In the genomic region with DNA sequence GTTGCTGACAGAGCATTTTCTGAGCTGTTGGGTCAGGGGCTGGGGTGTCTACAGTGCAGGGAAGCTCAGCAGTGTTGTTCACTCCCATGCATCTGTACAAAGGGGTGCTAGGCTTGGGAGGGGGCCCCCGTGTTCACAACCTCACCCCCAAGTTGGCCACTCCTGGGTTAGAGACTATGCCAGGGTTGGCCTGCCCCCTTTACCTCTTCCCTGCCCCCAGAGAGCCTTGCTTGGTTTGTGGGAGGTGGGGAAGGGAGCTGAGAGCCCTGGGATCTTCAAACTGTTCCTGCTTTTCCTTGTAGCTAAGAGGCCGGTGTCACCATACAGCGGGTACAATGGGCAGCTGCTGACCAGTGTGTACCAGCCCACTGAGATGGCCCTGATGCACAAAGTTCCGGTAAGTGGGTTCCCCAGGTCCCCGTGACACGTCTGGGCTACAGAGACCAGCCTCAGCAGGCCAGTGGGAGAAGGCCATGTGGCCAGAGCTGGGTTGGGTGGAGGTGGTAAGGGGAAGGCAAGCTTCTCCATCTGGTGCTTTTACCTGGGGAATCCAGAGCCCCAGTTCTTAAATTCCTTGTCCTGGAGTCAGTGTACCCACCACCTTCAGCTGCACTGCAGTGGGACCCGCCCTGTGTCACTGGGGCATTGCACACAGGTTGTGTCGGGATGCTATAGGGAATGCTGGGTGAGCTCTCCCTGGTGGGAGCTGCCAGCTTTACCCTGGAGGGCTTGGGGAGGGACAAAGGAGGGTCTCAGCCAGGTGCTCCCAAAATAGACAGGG, we compare ENCODE assay signal across 9 cellular contexts. TPM values are rescaled to one million over a fixed set of nuclear protein-coding genes. Genes with fewer than 3 reads are reported as not detected.
DNase-seq lines count a peak whose midpoint lies in the region; ATAC-seq and TF ChIP-seq lines count a peak whose summit lies in the region.
"Had no signal": no experiment of that assay in that cellular context is flagged by ENCODE, and none has a peak within 500 bp of the region (broad histone marks: within the 10 kb centered on the region; RNA-seq: fewer than 3 reads in every experiment).

No MANE protein-coding gene starts in this region.

- POLR2A ChIA-PET in T-cell (lab: Charles Lee): interaction anchor here in 1 of 2 donors (0.5 kb wide), 1 partner anchor 312 kb away, joined by 3 read pairs; no protein-coding TSS in a partner anchor

- no peak for TF ChIP-seq POLR2A in vagina (IDR thresholded peaks at IDR 0.05)

- peaks cover 0 to 6% (median 1%) of the 10 kb centered on the region in 3 donors for H3K9me3 Mint-ChIP-seq in T-cell

- H3K4me1 ChIP-seq in hepatocyte (ENCODE audit: insufficient read depth) (peaks cover 22% of the 10 kb centered on the region), trophoblast cell (ENCODE audit: control insufficient read depth in 1 of 2, insufficient read depth in 2 of 2, low read length in 2 of 2) (no peaks in the 10 kb centered on the region), vagina (peaks cover 37% of the 10 kb centered on the region)

- H3K18ac ChIP-seq in trophoblast cell (ENCODE audit: low read length): no peak overlapping the region

- H3K27me3 Mint-ChIP-seq in T-cell: peaks cover 8 to 16% of the 10 kb centered on the region in 2 donors

- H3K27me3 ChIP-seq in hepatocyte: no peaks in the 10 kb centered on the region
- no peaks in the 10 kb centered on the region for H3K27me3 ChIP-seq in trophoblast cell (ENCODE audit: insufficient read depth, low read length)
- no peaks in the 10 kb centered on the region for H3K27me3 ChIP-seq in vagina

- H2BK120ac ChIP-seq in trophoblast cell (ENCODE audit: insufficient read depth, low read length, poor library complexity): no peak overlapping the region

- no peak overlapping the region for H2BK5ac ChIP-seq in trophoblast cell (ENCODE audit: low read depth, low read length, poor library complexity)

- H2AK5ac ChIP-seq in trophoblast cell (ENCODE audit: low read length): no peak overlapping the region

- no peaks in the 10 kb centered on the region for H3K36me3 Mint-ChIP-seq in T-cell

- no peak overlapping the region for H3K4me3 ChIP-seq in hepatocyte
- H3K4me3 ChIP-seq in trophoblast cell (ENCODE audit: low read depth, low read length): no peak overlapping the region
- peak overlapping the region in 1 of 2 donors; percentile 27 for H3K4me3 ChIP-seq in vagina

- peak overlapping the region; percentile 47 for H3K4me2 ChIP-seq in hepatocyte
- no peak overlapping the region for H3K4me2 ChIP-seq in trophoblast cell (ENCODE audit: low read length)

- H3K36me3 ChIP-seq in hepatocyte (replicated peaks; ENCODE audit: insufficient read depth, low read depth) (no peaks in the 10 kb centered on the region), trophoblast cell (ENCODE audit: control insufficient read depth in 1 of 2, insufficient read depth in 2 of 2, low read length in 2 of 2) (peaks cover 6 to 18% of the 10 kb centered on the region in 2 experiments), vagina (peaks cover 0 to 9% of the 10 kb centered on the region in 2 donors)

- DNase-seq in Right ventricle myocardium inferior (ENCODE audit: missing footprints): peak; percentile 50
- DNase-seq in left cardiac atrium: no peak
- DNase-seq in hepatocyte (ENCODE audit: low spot score): no peak
- no peak for DNase-seq in trophoblast cell
- DNase-seq in vagina (ENCODE audit: extremely low spot score in 2 of 2): no peak
- no peak for DNase-seq in posterior vena cava (ENCODE audit: low spot score)
- DNase-seq in NCI-H1694 treated with DMSO at 0.1 percent for 48 hours (lab: John Stamatoyannopoulos, UW): no peak
- no peak for DNase-seq in T-cell

- peaks cover 37% of the 10 kb centered on the region for H3K79me2 ChIP-seq in hepatocyte
- H3K79me2 ChIP-seq in trophoblast cell (ENCODE audit: control insufficient read depth, insufficient read depth, low read length, poor library complexity): no peaks in the 10 kb centered on the region

- no peak overlapping the region for H3K4me3 Mint-ChIP-seq in T-cell

- H4K20me1 ChIP-seq in hepatocyte (ENCODE audit: insufficient read depth, poor library complexity, severe bottlenecking): peaks cover 6% of the 10 kb centered on the region

- H3K14ac ChIP-seq in trophoblast cell (ENCODE audit: low read length): no peak overlapping the region

- no peaks in the 10 kb centered on the region for H3K79me1 ChIP-seq in trophoblast cell (ENCODE audit: low read length)

- H3K4me1 Mint-ChIP-seq in T-cell: peaks cover 2 to 5% (median 5%) of the 10 kb centered on the region in 3 donors

- no peak overlapping the region for H3K27ac Mint-ChIP-seq in T-cell

- ATAC-seq in Right ventricle myocardium inferior (no peak), left cardiac atrium (no peak), T-cell (replicated peaks in 1 of 4) (no peak)

- H3K9me2 ChIP-seq in hepatocyte (replicated peaks; ENCODE audit: insufficient read depth): no peaks in the 10 kb centered on the region

- H4K12ac ChIP-seq in trophoblast cell (ENCODE audit: low read depth, low read length): no peak overlapping the region

- no peak overlapping the region for H3K4ac ChIP-seq in trophoblast cell (ENCODE audit: low read depth, low read length)

- H3K27ac ChIP-seq in hepatocyte: peak overlapping the region; percentile 98
- H3K27ac ChIP-seq in trophoblast cell (ENCODE audit: low read depth, low read length): no peak overlapping the region
- H3K27ac ChIP-seq in vagina: peak overlapping the region; percentile 72

- H3K9me3 ChIP-seq in hepatocyte (ENCODE audit: low read depth) (no peaks in the 10 kb centered on the region), trophoblast cell (ENCODE audit: insufficient read depth, low read depth, low read length) (no peaks in the 10 kb centered on the region), vagina (no peaks in the 10 kb centered on the region)

- no peak overlapping the region for H4K91ac ChIP-seq in trophoblast cell (ENCODE audit: low read depth, low read length)

- CTCF ChIA-PET in T-cell (lab: Charles Lee): interaction anchor here in 1 of 2 donors (0.7 kb wide), 1 partner anchor 28 kb away, joined by 3 read pairs; no protein-coding TSS in a partner anchor

- intact Hi-C loops in Right ventricle myocardium inferior (cut with DNase I) (no loop called here), left cardiac atrium (cut with DNase I) (no loop called here), vagina (cut with DNase I) (no loop called here), posterior vena cava (cut with DNase I) (no loop called here)

- no peak overlapping the region for H2AFZ ChIP-seq in hepatocyte
- H2AFZ ChIP-seq in trophoblast cell (ENCODE audit: insufficient read depth, low read length, poor library complexity): peak overlapping the region; percentile 37

- H2BK12ac ChIP-seq in trophoblast cell (ENCODE audit: low read length): no peak overlapping the region

- no peak overlapping the region for H3K9ac ChIP-seq in trophoblast cell (ENCODE audit: low read length)

- no peak overlapping the region for H4K8ac ChIP-seq in trophoblast cell (ENCODE audit: low read depth, low read length)

- H3K23ac ChIP-seq in trophoblast cell (ENCODE audit: low read length): no peak overlapping the region

- TF ChIP-seq CTCF in hepatocyte (IDR thresholded peaks at IDR 0.05; ENCODE audit: poor library complexity) (no peak), vagina (IDR thresholded peaks at IDR 0.05) (no peak)

- WGBS in hepatocyte (ENCODE audit: low lambda C conversion rate, missing lambda C conversion rate): 95% methylated on average over 8 of the region's 8 CpGs
- no CpG with 5 or more reads among the region's 8 CpGs for WGBS in trophoblast cell (ENCODE audit: extremely low coverage, insufficient coverage, insufficient read length)

RNA-seq across cellular contexts. Expression of a gene that starts 11.8 kb away (rescaled TPM):
- total RNA-seq in Right ventricle myocardium inferior (37.2 TPM), left cardiac atrium (10 to 100 TPM; 24.2 to 25.9 TPM), hepatocyte (150 and 159 TPM in 2 replicates), vagina (27.5 TPM), posterior vena cava (10 to 100 TPM in 1 of 2 donors, 1 to 10 TPM in 1; 7.3 to 12.9 TPM), T-cell (1 to 10 TPM in 1 of 5 donors, under 1 TPM in 2, not detected in 2; 0.46 to 1.5 (median 0.55) TPM)
- 233 and 237 TPM in 2 replicates for polyA plus RNA-seq in hepatocyte
- 26.2 and 26.4 TPM in 2 replicates for polyA plus RNA-seq in trophoblast cell (2013)

RNA-seq across cellular contexts. Expression of a gene that starts 22.7 kb away (rescaled TPM):
- total RNA-seq in Right ventricle myocardium inferior: 2.4 TPM
- total RNA-seq in left cardiac atrium: 1 to 10 TPM; 2.9 to 5.7 TPM
- 0.20 and 1.1 TPM in 2 replicates for total RNA-seq in hepatocyte
- 0.22 and 0.47 TPM in 2 replicates for polyA plus RNA-seq in hepatocyte
- polyA plus RNA-seq in trophoblast cell (2013): 0.26 and 0.30 TPM in 2 replicates
- 4.2 TPM for total RNA-seq in vagina
- total RNA-seq in posterior vena cava: 1 to 10 TPM; 5.9 to 8.5 TPM
- 10 to 100 TPM in 4 of 5 donors, 1 to 10 TPM in 1; 9.2 to 18.8 (median 12.5) TPM for total RNA-seq in T-cell
- total RNA-seq: Daoy had no signal
